16 cellular contexts compared by ENCODE assay signal in genomic region chr5:164748861-164749260, GRCh38.
DNase-seq lines count a peak whose midpoint lies in the region; ATAC-seq and TF ChIP-seq lines count a peak whose summit lies in the region.
"Had no signal": no experiment of that assay in that cellular context is flagged by ENCODE, and none has a peak within 500 bp of the region (broad histone marks: within the 10 kb centered on the region; RNA-seq: fewer than 3 reads in every experiment).

No MANE protein-coding gene starts in this region.

- H3K4me1 Mint-ChIP-seq in activated T-helper 2 cell treated with anti-CD3 and anti-CD28 coated beads, Interferon-gamma antibody, Interleukin-2, Interleukin-4, amounts not matched to agents 10 μg/mL and 5 μg/mL and 100 μg/mL, durations not matched to agents 14 hours and 24 hours and 36 hours (ENCODE audit: low read depth), result no peaks in the 10 kb centered on the region

- no peak overlapping the region for H3K4me3 Mint-ChIP-seq in activated T-helper 2 cell treated with anti-CD3 and anti-CD28 coated beads, Interferon-gamma antibody, Interleukin-2, Interleukin-4, amounts not matched to agents 10 μg/mL and 5 μg/mL and 100 μg/mL, durations not matched to agents 14 hours and 24 hours and 36 hours (ENCODE audit: low read depth)

- peak; percentile 15 for DNase-seq in GM12865 (ENCODE audit: low read depth)
- no peak for DNase-seq in activated T-helper 2 cell treated with anti-CD3 and anti-CD28 coated beads, Interferon-gamma antibody, Interleukin-2, Interleukin-4, amounts not matched to agents 10 μg/mL and 5 μg/mL and 100 μg/mL, durations not matched to agents 14 hours and 24 hours and 36 hours (ENCODE audit: low spot score)
- DNase-seq in NCI-H82 treated with DMSO at 0.1 percent for 48 hours (lab: John Stamatoyannopoulos, UW; ENCODE audit: unreplicated experiment), result no peak
- no peak for DNase-seq in SIG-M5 (lab: John Stamatoyannopoulos, UW)
- no peak for DNase-seq in amniotic stem cell (lab: John Stamatoyannopoulos, UW)
- DNase-seq: activated CD8-positive, alpha-beta memory T cell treated with anti-CD3 and anti-CD28 coated beads, Interleukin-2, amount 50 U/mL, for 4 hours; dermis blood vessel endothelial cell; H7; KBM-7; NCI-H2029; SK-N-SH; upper lobe of left lung; WERI-Rb-1 had no signal

- no peak for TF ChIP-seq CTCF in GM12865 (IDR thresholded peaks at IDR 0.05; ENCODE audit: insufficient read depth, low read depth, low read length, missing control alignments)

- no peak overlapping the region for H3K27ac Mint-ChIP-seq in activated T-helper 2 cell treated with anti-CD3 and anti-CD28 coated beads, Interferon-gamma antibody, Interleukin-2, Interleukin-4, amounts not matched to agents 10 μg/mL and 5 μg/mL and 100 μg/mL, durations not matched to agents 14 hours and 24 hours and 36 hours

- no peaks in the 10 kb centered on the region for H3K9me3 Mint-ChIP-seq in activated T-helper 2 cell treated with anti-CD3 and anti-CD28 coated beads, Interferon-gamma antibody, Interleukin-2, Interleukin-4, amounts not matched to agents 10 μg/mL and 5 μg/mL and 100 μg/mL, durations not matched to agents 14 hours and 24 hours and 36 hours

- no peaks in the 10 kb centered on the region for H3K27me3 Mint-ChIP-seq in activated T-helper 2 cell treated with anti-CD3 and anti-CD28 coated beads, Interferon-gamma antibody, Interleukin-2, Interleukin-4, amounts not matched to agents 10 μg/mL and 5 μg/mL and 100 μg/mL, durations not matched to agents 14 hours and 24 hours and 36 hours (ENCODE audit: low read depth)

- ATAC-seq in GM19397 (IDR thresholded peaks at IDR 0.05; ENCODE audit: unreplicated experiment) (peak; percentile 91), HG02642 (IDR thresholded peaks at IDR 0.05; ENCODE audit: poor library complexity, unreplicated experiment) (peak; percentile 88), HG03159 (IDR thresholded peaks at IDR 0.05; ENCODE audit: unreplicated experiment) (peak; percentile 93)

- H3K4me3 ChIP-seq in GM12865 (ENCODE audit: low read depth, low read length), result no peak overlapping the region
- H3K4me3 ChIP-seq: upper lobe of left lung had no signal

- H3K36me3 Mint-ChIP-seq in activated T-helper 2 cell treated with anti-CD3 and anti-CD28 coated beads, Interferon-gamma antibody, Interleukin-2, Interleukin-4, amounts not matched to agents 10 μg/mL and 5 μg/mL and 100 μg/mL, durations not matched to agents 14 hours and 24 hours and 36 hours (ENCODE audit: low read depth), result no peaks in the 10 kb centered on the region

- intact Hi-C loops in activated T-helper 2 cell treated with anti-CD3 and anti-CD28 coated beads, Interferon-gamma antibody, Interleukin-2, Interleukin-4, amounts not matched to agents 10 μg/mL and 5 μg/mL and 100 μg/mL, durations not matched to agents 14 hours and 24 hours and 36 hours (cut with micrococcal nuclease), result no loop called here
